Comparison of ENCODE assay signal across 19 cellular contexts in genomic region chr7:98903246-98903645, GRCh38. TPM values are rescaled to one million over a fixed set of nuclear protein-coding genes. Genes with fewer than 3 reads are reported as not detected.
"Had no signal": no experiment of that assay in that cellular context is flagged by ENCODE, and none has a peak within 500 bp of the region (broad histone marks: within the 10 kb centered on the region; RNA-seq: fewer than 3 reads in every experiment).

No MANE protein-coding gene starts in this region.

- DNase-seq: KBM-7, MV-4-11, NCI-H1048, NCI-H1417 treated with DMSO at 0.1 percent for 48 hours, NCI-H146, NCI-H1694 treated with DMSO at 0.1 percent for 48 hours, NCI-H1930, NCI-H2081, NCI-H2107, NCI-H345, NCI-H446 treated with DMSO at 0.1 percent for 48 hours, NCI-H510A treated with DMSO at 0.1 percent for 48 hours, NCI-H526 treated with DMSO at 0.1 percent for 48 hours, NCI-H748 treated with DMSO at 0.1 percent for 48 hours, Right ventricle myocardium superior, RPMI8226, SJCRH30 had no signal

RNA-seq across cellular contexts. Expression of gene TMEM130, which starts 33.4 kb away (rescaled TPM):
- total RNA-seq: HT-29, MCF 10A, Right ventricle myocardium superior, SJCRH30 had no signal
